ENCODE assay signal across 10 cellular contexts in the genomic region with DNA sequence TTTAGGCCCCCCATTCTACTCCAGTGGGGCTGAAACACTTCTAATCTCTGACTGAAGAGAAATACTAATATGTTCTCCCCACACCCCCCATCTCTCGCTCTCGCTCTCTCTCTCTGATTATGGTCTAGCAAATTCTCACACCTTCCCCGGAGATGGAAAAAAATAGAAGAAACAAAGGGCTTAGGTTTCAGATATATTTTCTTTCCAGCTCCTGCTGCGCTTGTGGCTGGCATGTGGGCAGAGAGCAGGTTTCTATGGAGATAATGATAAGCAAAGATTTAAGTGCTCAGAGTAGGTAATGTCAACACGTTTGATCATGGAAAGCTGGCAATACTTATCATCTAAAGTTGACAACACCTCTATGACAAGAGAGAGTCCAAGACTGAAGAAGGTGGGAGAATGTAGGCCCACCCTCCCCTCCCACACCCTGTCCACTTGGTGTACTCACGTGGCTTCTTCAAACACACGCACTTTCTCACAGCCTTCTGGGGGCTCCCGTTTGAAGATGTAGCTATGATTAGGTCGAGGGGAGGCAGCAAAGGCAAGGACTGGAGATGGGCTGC. TPM values are rescaled to one million over a fixed set of nuclear protein-coding genes. Genes with fewer than 3 reads are reported as not detected.
DNase-seq lines count a peak whose midpoint lies in the region; ATAC-seq and TF ChIP-seq lines count a peak whose summit lies in the region.
"Had no signal": no experiment of that assay in that cellular context is flagged by ENCODE, and none has a peak within 500 bp of the region (broad histone marks: within the 10 kb centered on the region; RNA-seq: fewer than 3 reads in every experiment).

No MANE protein-coding gene starts in this region.

- peak overlapping the region; percentile 70 for H3K27ac ChIP-seq in CD4-positive, CD25-positive, alpha-beta regulatory T cell (ENCODE audit: insufficient read depth, low read length, poor library complexity, severe bottlenecking)
- H3K27ac ChIP-seq in OCI-LY1 (ENCODE audit: low read depth, low read length, poor library complexity, severe bottlenecking), result peak overlapping the region; percentile 4

- H3K9ac ChIP-seq in OCI-LY1 (ENCODE audit: low read length), result no peak overlapping the region

- no peaks in the 10 kb centered on the region for H3K9me3 Mint-ChIP-seq in CD4-positive, CD25-positive, alpha-beta regulatory T cell

- ATAC-seq in CD4-positive, CD25-positive, alpha-beta regulatory T cell (ENCODE audit: low read depth in 2 of 2), result peak; percentile 14 to 16
- ATAC-seq in mucosa of descending colon (peak; percentile 36), HG02938 (IDR thresholded peaks at IDR 0.05; ENCODE audit: unreplicated experiment) (no peak), HG03139 (IDR thresholded peaks at IDR 0.05; ENCODE audit: unreplicated experiment) (no peak), HG03520 (IDR thresholded peaks at IDR 0.05; ENCODE audit: unreplicated experiment) (no peak)

- no peaks in the 10 kb centered on the region for H3K9me2 ChIP-seq in OCI-LY1 (ENCODE audit: low read depth, low read length)

- TF ChIP-seq CTCF in OCI-LY1 (IDR thresholded peaks at IDR 0.05; ENCODE audit: low read length) (no peak), mucosa of descending colon (IDR thresholded peaks at IDR 0.05) (no peak)

- peak overlapping the region; percentile 40 to 73 (median 64) for H3K4me3 Mint-ChIP-seq in CD4-positive, CD25-positive, alpha-beta regulatory T cell

- H3K4me1 ChIP-seq in CD4-positive, CD25-positive, alpha-beta regulatory T cell (ENCODE audit: control insufficient read depth, insufficient read depth, low read length, poor library complexity, severe bottlenecking), result peaks cover 31% of the 10 kb centered on the region
- H3K4me1 ChIP-seq in OCI-LY1 (ENCODE audit: insufficient read depth, low read length, severe bottlenecking) (no peaks in the 10 kb centered on the region), mucosa of descending colon (ENCODE audit: low read depth) (no peaks in the 10 kb centered on the region)

- no peaks in the 10 kb centered on the region for H3F3A ChIP-seq in OCI-LY1 (ENCODE audit: insufficient read depth, low read length)

- peak in 1 of 3 donors; percentile 35 for DNase-seq in CD4-positive, CD25-positive, alpha-beta regulatory T cell
- peak; percentile 50 for DNase-seq in activated gamma-delta T cell treated with anti-CD3 and anti-CD28 coated beads, Interleukin-2, amount 50 U/mL, for 16 hours (ENCODE audit: low read depth)
- DNase-seq in mucosa of descending colon (no peak), NCI-H345 (lab: John Stamatoyannopoulos, UW) (no peak)
- DNase-seq: C1 segment of cervical spinal cord, islet precursor cell had no signal

- H3K79me2 ChIP-seq in OCI-LY1 (ENCODE audit: insufficient read depth, low read length), result no peaks in the 10 kb centered on the region

- H3K4me3 ChIP-seq in CD4-positive, CD25-positive, alpha-beta regulatory T cell (ENCODE audit: low read depth, low read length), result no peak overlapping the region
- no peak overlapping the region for H3K4me3 ChIP-seq in OCI-LY1 (ENCODE audit: low read depth, low read length, poor library complexity, severe bottlenecking)
- H3K4me3 ChIP-seq in mucosa of descending colon, result no peak overlapping the region

- peaks cover 9 to 42% (median 25%) of the 10 kb centered on the region in 4 donors for H3K4me1 Mint-ChIP-seq in CD4-positive, CD25-positive, alpha-beta regulatory T cell

- no peaks in the 10 kb centered on the region for H3K9me3 ChIP-seq in CD4-positive, CD25-positive, alpha-beta regulatory T cell (ENCODE audit: control insufficient read depth in 2 of 2, low read length in 2 of 2)
- H3K9me3 ChIP-seq in OCI-LY1 (ENCODE audit: low read length) (no peaks in the 10 kb centered on the region), mucosa of descending colon (no peaks in the 10 kb centered on the region)

- no peak overlapping the region for H2AFZ ChIP-seq in OCI-LY1 (ENCODE audit: low read length)

- H3K27me3 ChIP-seq in CD4-positive, CD25-positive, alpha-beta regulatory T cell (ENCODE audit: control insufficient read depth, insufficient read depth, low read length), result no peaks in the 10 kb centered on the region
- H3K27me3 ChIP-seq in OCI-LY1 (ENCODE audit: insufficient read depth, low read length), result no peaks in the 10 kb centered on the region

- H3K27me3 Mint-ChIP-seq in CD4-positive, CD25-positive, alpha-beta regulatory T cell, result no peaks in the 10 kb centered on the region

- H3K36me3 Mint-ChIP-seq in CD4-positive, CD25-positive, alpha-beta regulatory T cell, result peaks cover 46% of the 10 kb centered on the region

- H3K27ac Mint-ChIP-seq in CD4-positive, CD25-positive, alpha-beta regulatory T cell, result peak overlapping the region; percentile 92 to 99 (median 97)

- intact Hi-C loops in mucosa of descending colon (cut with DNase I, micrococcal nuclease), result no loop called here

- H3K36me3 ChIP-seq in CD4-positive, CD25-positive, alpha-beta regulatory T cell (ENCODE audit: control insufficient read depth, insufficient read depth, low read length), result peaks cover 93% of the 10 kb centered on the region
- peaks cover 97% of the 10 kb centered on the region for H3K36me3 ChIP-seq in OCI-LY1 (ENCODE audit: insufficient read depth, low read length)
- no peaks in the 10 kb centered on the region for H3K36me3 ChIP-seq in mucosa of descending colon (ENCODE audit: low read depth)

- H4K20me1 ChIP-seq in OCI-LY1 (ENCODE audit: insufficient read depth, low read length), result no peaks in the 10 kb centered on the region

- no peak overlapping the region for H3K4me2 ChIP-seq in OCI-LY1 (ENCODE audit: low read length)

RNA-seq across cellular contexts. Expression of gene SLC35B1, which starts 8.0 kb away (rescaled TPM):
- 51.8 TPM for total RNA-seq in CD4-positive, CD25-positive, alpha-beta regulatory T cell
- polyA plus RNA-seq in CD4-positive, CD25-positive, alpha-beta regulatory T cell, result 10 to 100 TPM; 28.2 to 38.8 (median 34.1) TPM
- total RNA-seq in mucosa of descending colon, result 10 to 100 TPM; 31.7 to 60.3 (median 41.5) TPM

RNA-seq across cellular contexts. Expression of gene SPOP, which starts 37.9 kb away (rescaled TPM):
- 66.3 TPM for total RNA-seq in CD4-positive, CD25-positive, alpha-beta regulatory T cell
- polyA plus RNA-seq in CD4-positive, CD25-positive, alpha-beta regulatory T cell, result 100 to 1,000 TPM in 2 of 4 donors, 10 to 100 TPM in 2; 76.4 to 123 (median 106) TPM
- total RNA-seq in mucosa of descending colon, result 100 to 1,000 TPM in 1 of 3 donors, 10 to 100 TPM in 2; 47.6 to 213 (median 56.2) TPM

RNA-seq across cellular contexts. Expression of gene FAM117A, which starts 48.1 kb away (rescaled TPM):
- 83.3 TPM for total RNA-seq in CD4-positive, CD25-positive, alpha-beta regulatory T cell
- polyA plus RNA-seq in CD4-positive, CD25-positive, alpha-beta regulatory T cell, result 10 to 100 TPM; 49.0 to 67.4 (median 64.7) TPM
- 10 to 100 TPM in 1 of 3 donors, 1 to 10 TPM in 2; 6.5 to 22.0 (median 8.8) TPM for total RNA-seq in mucosa of descending colon

Comparison
In these comparisons a context has a peak if more than half of its experiments do, and no peak if none do; other contexts are left out.
1. ATAC-seq: peak in CD4-positive, CD25-positive, alpha-beta regulatory T cell (2 of 2) and mucosa of descending colon (single experiment); none in HG02938 (single experiment), HG03139 (single experiment) and HG03520 (single experiment).